In the genomic region with DNA sequence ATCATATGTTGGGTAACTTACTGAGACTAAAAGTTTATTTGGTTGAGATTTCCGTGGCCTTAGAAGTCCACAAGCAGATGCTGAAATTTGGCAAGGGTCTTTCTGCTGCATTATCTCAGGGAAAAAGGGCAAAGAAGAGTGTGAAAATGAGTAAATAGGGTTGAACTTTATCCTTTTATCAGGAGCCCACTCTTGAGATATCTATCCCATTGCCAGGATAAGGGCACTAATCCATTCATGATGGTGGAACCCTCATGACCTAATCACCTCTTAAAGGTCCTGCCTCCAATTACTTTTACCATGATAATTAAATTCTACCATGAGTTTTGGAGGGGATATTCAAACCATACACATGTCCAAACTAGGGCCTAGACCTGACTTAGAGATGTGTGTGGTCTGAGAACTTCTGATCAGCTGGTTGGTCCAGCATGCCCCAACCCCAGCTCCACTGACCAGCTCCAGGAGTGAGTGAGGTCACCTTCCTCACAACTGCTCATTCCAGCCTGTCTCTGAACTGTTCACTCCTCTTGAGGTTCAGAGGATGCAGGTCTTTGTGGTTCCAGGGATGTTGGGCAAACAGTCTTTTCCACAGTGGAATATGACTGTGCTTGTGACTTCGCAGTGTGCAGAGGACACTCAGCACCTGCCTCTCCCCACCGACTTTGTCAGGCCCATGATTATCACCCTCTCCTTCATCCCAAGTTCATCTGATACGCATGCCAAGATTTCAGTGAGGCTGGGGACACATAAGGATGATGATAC, we compare ENCODE assay signal across 24 cellular contexts.
"Had no signal": no experiment of that assay in that cellular context is flagged by ENCODE, and none has a peak within 500 bp of the region (broad histone marks: within the 10 kb centered on the region; RNA-seq: fewer than 3 reads in every experiment).

No MANE protein-coding gene starts in this region.

- H3K4me1 ChIP-seq: transverse colon, uterus had no signal

- H3K9me3 ChIP-seq: testis, transverse colon, uterus had no signal

- H3K4me3 ChIP-seq: testis, transverse colon, uterus had no signal

- H3K27ac ChIP-seq: testis, transverse colon, uterus had no signal

- ATAC-seq: activated naive CD8-positive, alpha-beta T cell treated with anti-CD3 and anti-CD28 coated beads, Interleukin-2, amount 50 U/mL, for 24 hours; activated T-cell treated with anti-CD3 and anti-CD28 coated beads, Interleukin-2, amount 50 U/mL, for 4 hours; activated T-helper 17 cell treated with anti-CD3 and anti-CD28 coated beads, Interleukin-2, amount 50 U/mL, for 72 hours; effector memory CD8-positive, alpha-beta T cell; left colon; naive thymus-derived CD4-positive, alpha-beta T cell; right cardiac atrium had no signal

- DNase-seq: activated CD4-positive, alpha-beta T cell treated with anti-CD3 and anti-CD28 coated beads for 4 hours; activated CD4-positive, alpha-beta T cell treated with anti-CD3 and anti-CD28 coated beads, Interleukin-2, amount 50 U/mL, for 48 hours; activated CD8-positive, alpha-beta memory T cell treated with anti-CD3 and anti-CD28 coated beads, Interleukin-2, amount 50 U/mL, for 4 hours; activated gamma-delta T cell treated with Interleukin-2 at 50 U/mL for 16 hours; activated naive CD8-positive, alpha-beta T cell treated with anti-CD3 and anti-CD28 coated beads, Interleukin-2, amount 50 U/mL, for 24 hours; activated T-cell treated with anti-CD3 and anti-CD28 coated beads, Interleukin-2, amount 50 U/mL, for 4 hours; amygdala; caudate nucleus; cortex of kidney; effector memory CD8-positive, alpha-beta T cell; erythroblast; head of caudate nucleus; hippocampal formation; left colon; mammary epithelial cell; naive thymus-derived CD4-positive, alpha-beta T cell; right cardiac atrium; stimulated activated CD4-positive, alpha-beta T cell treated with anti-CD3 and anti-CD28 coated beads, Interleukin-15, amount 100 ng/mL, for 24 hours; stimulated activated CD4-positive, alpha-beta T cell treated with anti-CD3 and anti-CD28 coated beads, Interleukin-2, amount 100 ng/mL, for 24 hours; stimulated activated naive CD4-positive, alpha-beta T cell treated with Interleukin-2 at 50 U/mL for 16 hours; testis; transverse colon; uterus had no signal

- H3K36me3 ChIP-seq: transverse colon, uterus had no signal

- H3K27me3 ChIP-seq: testis, transverse colon, uterus had no signal
